ENCODE assay signal across 17 cellular contexts in genomic region chr1:112723511-112723839, GRCh38. TPM values are rescaled to one million over a fixed set of nuclear protein-coding genes. Genes with fewer than 3 reads are reported as not detected.
DNase-seq lines count a peak whose midpoint lies in the region; ATAC-seq and TF ChIP-seq lines count a peak whose summit lies in the region.
"Had no signal": no experiment of that assay in that cellular context is flagged by ENCODE, and none has a peak within 500 bp of the region (broad histone marks: within the 10 kb centered on the region; RNA-seq: fewer than 3 reads in every experiment).

No MANE protein-coding gene starts in this region.

- H3K36me3 Mint-ChIP-seq in MCF 10A (ENCODE audit: insufficient read depth, unreplicated experiment) (no peaks in the 10 kb centered on the region), mesothelial cell of epicardium (no peaks in the 10 kb centered on the region)
- H3K36me3 Mint-ChIP-seq in activated naive CD8-positive, alpha-beta T cell treated with anti-CD3 and anti-CD28 coated beads, Interleukin-2, amount 50 U/mL, for 24 hours (ENCODE audit: low read depth) = no peaks in the 10 kb centered on the region

- no peak for TF ChIP-seq CTCF in mammary epithelial cell (conservative IDR thresholded peaks at IDR 0.05 in 1 of 2, IDR thresholded peaks at IDR 0.05 in 1 of 2; ENCODE audit: extremely low read depth in 1 of 2, insufficient read depth in 1 of 2, low read depth in 1 of 2, low read length in 2 of 2)
- no peak for TF ChIP-seq CTCF in MCF 10A (IDR thresholded peaks at IDR 0.05; ENCODE audit: unreplicated experiment)
- no peak for TF ChIP-seq CTCF in mesothelial cell of epicardium (IDR thresholded peaks at IDR 0.05; ENCODE audit: unreplicated experiment)
- no peak for TF ChIP-seq CTCF in vagina (IDR thresholded peaks at IDR 0.05)

- no peaks in the 10 kb centered on the region for H3K79me2 ChIP-seq in mammary epithelial cell (ENCODE audit: insufficient read depth, low read length)

- ATAC-seq in activated naive CD8-positive, alpha-beta T cell treated with anti-CD3 and anti-CD28 coated beads, Interleukin-2, amount 50 U/mL, for 24 hours = peak; percentile 53
- no peak for ATAC-seq in HG03469 (IDR thresholded peaks at IDR 0.05; ENCODE audit: unreplicated experiment)
- ATAC-seq: left lobe of liver, psoas muscle had no signal

- H3K36me3 ChIP-seq in mammary epithelial cell (ENCODE audit: insufficient read depth, low read length) (no peaks in the 10 kb centered on the region), vagina (no peaks in the 10 kb centered on the region)
- H3K36me3 ChIP-seq: cardiac muscle cell, stomach, uterus had no signal

- in situ Hi-C loops in mammary epithelial cell (cut with MboI; ENCODE audit: low sequenced_read_pairs in 2 of 2) = loop anchor here in 1 of 2 donors (10.0 kb wide), 1 partner anchor 351 kb away; the partner anchor contains the start of gene LRIG2

- H3K9me3 ChIP-seq in mammary epithelial cell (replicated peaks; ENCODE audit: insufficient read depth, low read length) (no peaks in the 10 kb centered on the region), vagina (no peaks in the 10 kb centered on the region)
- H3K9me3 ChIP-seq: psoas muscle, stomach, uterus had no signal

- H3K4me3 Mint-ChIP-seq in MCF 10A (ENCODE audit: unreplicated experiment) (no peak overlapping the region), mesothelial cell of epicardium (peak overlapping the region; percentile 3)
- H3K4me3 Mint-ChIP-seq in activated naive CD8-positive, alpha-beta T cell treated with anti-CD3 and anti-CD28 coated beads, Interleukin-2, amount 50 U/mL, for 24 hours = no peak overlapping the region
- H3K4me3 Mint-ChIP-seq: T-helper 1 cell treated with Interleukin-12 subunit alpha and Interleukin-12 subunit beta and Interleukin-4 antibody, amounts not matched to agents 30 μg/mL and 1 μg/mL, for 36 hours had no signal

- H4K20me1 ChIP-seq in mammary epithelial cell (ENCODE audit: insufficient read depth, low read length) = no peaks in the 10 kb centered on the region

- H3K4me1 Mint-ChIP-seq in MCF 10A (ENCODE audit: insufficient read depth, unreplicated experiment) (peaks cover 3% of the 10 kb centered on the region), mesothelial cell of epicardium (peaks cover 22% of the 10 kb centered on the region)
- H3K4me1 Mint-ChIP-seq in activated naive CD8-positive, alpha-beta T cell treated with anti-CD3 and anti-CD28 coated beads, Interleukin-2, amount 50 U/mL, for 24 hours = peaks cover 20% of the 10 kb centered on the region

- no peak for DNase-seq in mammary epithelial cell
- no peak for DNase-seq in MCF 10A (ENCODE audit: unreplicated experiment)
- DNase-seq in activated naive CD8-positive, alpha-beta T cell treated with anti-CD3 and anti-CD28 coated beads, Interleukin-2, amount 50 U/mL, for 24 hours = no peak
- DNase-seq in mesothelial cell of epicardium (ENCODE audit: low spot score in 2 of 2, unreplicated experiment in 2 of 2) = no peak
- no peak for DNase-seq in vagina (ENCODE audit: extremely low spot score in 2 of 2)
- no peak for DNase-seq in NCI-H2227 treated with DMSO at 0.1 percent for 48 hours (lab: John Stamatoyannopoulos, UW)
- no peak for DNase-seq in GF-D8 (lab: John Stamatoyannopoulos, UW)
- DNase-seq: activated CD8-positive, alpha-beta memory T cell treated with anti-CD3 and anti-CD28 coated beads, Interleukin-2, amount 50 U/mL, for 48 hours; NCI-H1436 treated with DMSO at 0.1 percent for 48 hours; NCI-H446; psoas muscle; stomach had no signal

- POLR2A ChIA-PET in MCF 10A (lab: Yijun Ruan, JAX) = no interaction called here

- H3K4me1 ChIP-seq in mammary epithelial cell (ENCODE audit: insufficient read depth, low read length) = peaks cover 21% of the 10 kb centered on the region
- H3K4me1 ChIP-seq in vagina = peaks cover 22% of the 10 kb centered on the region
- H3K4me1 ChIP-seq: psoas muscle had no signal

- H3K9ac ChIP-seq in mammary epithelial cell (ENCODE audit: insufficient read depth, low read length) = no peak overlapping the region

- no peak for TF ChIP-seq POLR2A in vagina (IDR thresholded peaks at IDR 0.05)

- peak overlapping the region; percentile 82 for H2AFZ ChIP-seq in mammary epithelial cell (ENCODE audit: low read depth, low read length)

- intact Hi-C loops in mammary epithelial cell (cut with micrococcal nuclease) (no loop called here), MCF 10A (cut with micrococcal nuclease) (no loop called here), vagina (cut with DNase I) (loop anchor here (10.0 kb wide), 1 partner anchor 321 kb away; no protein-coding TSS in a partner anchor)

- dilution Hi-C loops in mammary epithelial cell (cut with HindIII; ENCODE audit: low sequenced_read_pairs) = no loop called here

- H3K27ac ChIP-seq in mammary epithelial cell (ENCODE audit: insufficient read depth, low read depth, low read length) = no peak overlapping the region
- H3K27ac ChIP-seq in vagina = peak overlapping the region; percentile 54
- H3K27ac ChIP-seq: cardiac muscle cell, psoas muscle, stomach had no signal

- H3K27ac Mint-ChIP-seq in MCF 10A (ENCODE audit: low read depth, unreplicated experiment) (no peak overlapping the region), mesothelial cell of epicardium (peak overlapping the region; percentile 3)
- H3K27ac Mint-ChIP-seq in activated naive CD8-positive, alpha-beta T cell treated with anti-CD3 and anti-CD28 coated beads, Interleukin-2, amount 50 U/mL, for 24 hours = peak overlapping the region; percentile 43
- H3K27ac Mint-ChIP-seq: T-helper 1 cell treated with Interleukin-12 subunit alpha and Interleukin-12 subunit beta and Interleukin-4 antibody, amounts not matched to agents 30 μg/mL and 1 μg/mL, for 36 hours had no signal

- H3K9me3 Mint-ChIP-seq in MCF 10A (ENCODE audit: unreplicated experiment) = no peaks in the 10 kb centered on the region
- H3K9me3 Mint-ChIP-seq in activated naive CD8-positive, alpha-beta T cell treated with anti-CD3 and anti-CD28 coated beads, Interleukin-2, amount 50 U/mL, for 24 hours = no peaks in the 10 kb centered on the region
- no peaks in the 10 kb centered on the region for H3K9me3 Mint-ChIP-seq in mesothelial cell of epicardium
- H3K9me3 Mint-ChIP-seq: T-helper 1 cell treated with Interleukin-12 subunit alpha and Interleukin-12 subunit beta and Interleukin-4 antibody, amounts not matched to agents 30 μg/mL and 1 μg/mL, for 36 hours had no signal

- 77% methylated on average over 6 of the region's 8 CpGs for WGBS in mammary epithelial cell (ENCODE audit: low coverage, missing lambda C conversion rate)

- no peak overlapping the region for H3K4me2 ChIP-seq in mammary epithelial cell (ENCODE audit: insufficient read depth, low read depth, low read length)

- CTCF ChIA-PET in mammary epithelial cell (lab: Charles Lee; ENCODE audit: low non-redundant PET) = no interaction called here
- CTCF ChIA-PET in MCF 10A (lab: Yijun Ruan, JAX) = interaction anchor here (0.6 to 15.1 kb wide), 2 partner anchors 80 to 256 kb away, joined by 4 to 838 read pairs; no protein-coding TSS in a partner anchor

- BruUV-seq in mammary epithelial cell (replicated peaks; lab: Mats Ljungman, UMichigan) = no TSS peak
- BruUV-seq in MCF 10A (replicated peaks; lab: Mats Ljungman, UMichigan) = no TSS peak

- H3K27me3 ChIP-seq in mammary epithelial cell (ENCODE audit: insufficient read depth, low read length) (no peaks in the 10 kb centered on the region), vagina (no peaks in the 10 kb centered on the region)
- H3K27me3 ChIP-seq: uterus had no signal

- H3K4me3 ChIP-seq in mammary epithelial cell (replicated peaks in 1 of 3; ENCODE audit: insufficient read depth in 1 of 3, low read depth in 2 of 3, low read length in 3 of 3) (no peak overlapping the region), vagina (no peak overlapping the region)
- H3K4me3 ChIP-seq: cardiac muscle cell had no signal

- H3K27me3 Mint-ChIP-seq in MCF 10A (ENCODE audit: insufficient read depth, unreplicated experiment) (no peaks in the 10 kb centered on the region), mesothelial cell of epicardium (ENCODE audit: low read depth) (peaks cover 13% of the 10 kb centered on the region)
- peaks cover 19% of the 10 kb centered on the region for H3K27me3 Mint-ChIP-seq in activated naive CD8-positive, alpha-beta T cell treated with anti-CD3 and anti-CD28 coated beads, Interleukin-2, amount 50 U/mL, for 24 hours

RNA-seq across cellular contexts. Expression of gene PPM1J, which starts 8.3 kb away (rescaled TPM):
- total RNA-seq in mammary epithelial cell (1 to 10 TPM; 6.2 to 9.4 TPM), MCF 10A (2022) (0.88 and 1.5 TPM in 2 replicates), mesothelial cell of epicardium (4.3 to 4.7 TPM (median 4.4 TPM) in 3 replicates), vagina (7.9 TPM)
- 6.2 TPM for polyA plus RNA-seq in mammary epithelial cell
- 5.6 TPM for polyA minus RNA-seq in mammary epithelial cell

RNA-seq across cellular contexts. Expression of gene RHOC, which starts 16.5 kb away (rescaled TPM):
- 100 to 1,000 TPM; 383 to 495 TPM for total RNA-seq in mammary epithelial cell
- 1,160 TPM for polyA plus RNA-seq in mammary epithelial cell
- 644 TPM for polyA minus RNA-seq in mammary epithelial cell
- 253 and 294 TPM in 2 replicates for total RNA-seq in MCF 10A (2022)
- total RNA-seq in mesothelial cell of epicardium = 159 to 163 TPM (median 162 TPM) in 3 replicates
- 251 TPM for total RNA-seq in vagina

RNA-seq across cellular contexts. Expression of gene MOV10, which starts 49.0 kb away (rescaled TPM):
- total RNA-seq in mammary epithelial cell (10 to 100 TPM; 52.2 to 76.0 TPM), MCF 10A (2022) (54.9 and 55.6 TPM in 2 replicates), mesothelial cell of epicardium (145 to 163 TPM (median 154 TPM) in 3 replicates), vagina (53.0 TPM)
- polyA plus RNA-seq in mammary epithelial cell = 65.2 TPM
- 81.0 TPM for polyA minus RNA-seq in mammary epithelial cell
